ENCODE assay signal across 8 cellular contexts in genomic region chr17:82051776-82052637, GRCh38.
DNase-seq lines count a peak whose midpoint lies in the region.

TSS of gene GPS1 (plus strand) at chr17:82051898. CDS start at chr17:82051932, 34 bp downstream.
TSS of gene RFNG (minus strand) at chr17:82051811. CDS start at chr17:82051766, 45 bp downstream.

- DNase-seq in NK-92 treated with Interleukin-12 subunit alpha and Interleukin-12 subunit beta, amount 100 ng/mL, for 24 hours (lab: John Stamatoyannopoulos, UW), result peak; percentile 48
- DNase-seq in NK-92 (lab: John Stamatoyannopoulos, UW; ENCODE audit: unreplicated experiment) (no peak), HUDEP-2 (lab: John Stamatoyannopoulos, UW; ENCODE audit: unreplicated experiment in 76 of 76) (peak in 56 of 76 experiments; percentile 1 to 77 (median 52)), SHP77 treated with DMSO at 0.1 percent for 48 hours (lab: John Stamatoyannopoulos, UW) (peak; percentile 31), germinal center (ENCODE audit: low spot score) (peak; percentile 87), nucleus accumbens (lab: John Stamatoyannopoulos, UW) (peak in 52 of 56 donors; percentile 19 to 86 (median 58)), substantia nigra (lab: John Stamatoyannopoulos, UW) (peak in 43 of 49 donors; percentile 11 to 85 (median 58))
- DNase-seq in activated gamma-delta T cell treated with anti-CD3 and anti-CD28 coated beads, Interleukin-2, amount 50 U/mL, for 16 hours (ENCODE audit: low read depth), result peak; percentile 73

- H3K27ac ChIP-seq in substantia nigra (ENCODE audit: low read depth, low read length, poor library complexity, severe bottlenecking), result peak within 1 kb of the TSS; percentile 38
